1 cellular context compared by ENCODE assay signal in genomic region chr1:12386130-12386529, GRCh38.
TF ChIP-seq lines count a peak whose summit lies in the region.

No MANE protein-coding gene starts in this region.

TF ChIP-seq in GM23338, 12 proteins besides CTCF, POLR2A, EP300 and RAD21 (continued from another document):
- TF ChIP-seq EZH2phosphoT487 (IDR thresholded peaks at IDR 0.05; ENCODE audit: unreplicated experiment) (no peak), EZH2 (IDR thresholded peaks at IDR 0.05; ENCODE audit: low read depth, unreplicated experiment) (no peak), REST (IDR thresholded peaks at IDR 0.05; ENCODE audit: unreplicated experiment) (no peak), ZNF114 (CRISPR knock-in tag; IDR thresholded peaks at IDR 0.05) (no peak), JUNB (IDR thresholded peaks at IDR 0.05; ENCODE audit: unreplicated experiment) (no peak)
